38 cellular contexts compared by ENCODE assay signal in the genomic region with DNA sequence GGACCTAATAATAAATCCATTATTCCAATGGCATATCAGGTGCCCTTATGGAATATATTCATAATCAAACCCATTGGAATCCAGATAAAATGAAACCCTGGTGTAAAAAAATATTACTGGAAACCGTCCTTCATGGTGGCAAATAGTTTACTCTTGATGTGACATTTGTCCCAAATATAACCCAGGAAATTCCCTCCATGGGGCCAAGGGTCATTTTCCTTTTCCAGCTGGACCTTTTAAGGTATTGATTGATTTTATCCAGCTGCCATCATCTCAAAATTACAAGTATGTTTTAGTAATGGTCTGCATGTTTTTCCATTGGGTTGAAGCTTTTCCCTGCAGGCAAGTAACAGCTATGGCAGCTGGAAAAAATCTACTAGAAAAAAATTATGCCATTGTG. TPM values are rescaled to one million over a fixed set of nuclear protein-coding genes. Genes with fewer than 3 reads are reported as not detected.
"Had no signal": no experiment of that assay in that cellular context is flagged by ENCODE, and none has a peak within 500 bp of the region (broad histone marks: within the 10 kb centered on the region; RNA-seq: fewer than 3 reads in every experiment).

No MANE protein-coding gene starts in this region.

- ATAC-seq: activated CD8-positive, alpha-beta T cell treated with anti-CD3 and anti-CD28 coated beads for 36 hours; activated naive CD4-positive, alpha-beta T cell treated with anti-CD3 and anti-CD28 coated beads, Interleukin-2, amount 50 U/mL, for 72 hours; activated T-cell treated with anti-CD3 and anti-CD28 coated beads, Interleukin-2, amount 50 U/mL, for 4 hours; activated T-cell treated with anti-CD3 and anti-CD28 coated beads, Interleukin-2, amount 50 U/mL, for 72 hours; activated T-helper 17 cell treated with anti-CD3 and anti-CD28 coated beads, Interleukin-2, amount 50 U/mL, for 72 hours; body of pancreas had no signal

- DNase-seq: activated B cell treated with CpG ODN at 0.5 μM for 24 hours; activated CD4-positive, alpha-beta memory T cell treated with anti-CD3 and anti-CD28 coated beads for 36 hours; activated CD4-positive, alpha-beta T cell treated with anti-CD3 and anti-CD28 coated beads for 4 hours; activated CD4-positive, alpha-beta T cell treated with anti-CD3 and anti-CD28 coated beads, Interleukin-2, amount 10 ng/mL, durations not matched to agents 24 days and 14 days; activated CD4-positive, alpha-beta T cell treated with anti-CD3 and anti-CD28 coated beads, Interleukin-2, amount 50 U/mL, for 1 hour; activated CD4-positive, alpha-beta T cell treated with anti-CD3 and anti-CD28 coated beads, Interleukin-2, amount 50 U/mL, for 4 hours; activated CD4-positive, CD25-positive, alpha-beta regulatory T cell treated with anti-CD3 and anti-CD28 coated beads, Interleukin-2, amount 50 U/mL, for 72 hours; activated CD8-positive, alpha-beta memory T cell treated with anti-CD3 and anti-CD28 coated beads, Interleukin-2, amount 50 U/mL, for 4 hours; activated CD8-positive, alpha-beta T cell treated with anti-CD3 and anti-CD28 coated beads for 36 hours; activated effector memory CD4-positive, alpha-beta T cell treated with anti-CD3 and anti-CD28 coated beads, Interleukin-2, amount 50 U/mL, for 16 hours; activated naive CD4-positive, alpha-beta T cell treated with anti-CD3 and anti-CD28 coated beads, Interleukin-2, amount 50 U/mL, for 16 hours; activated naive CD4-positive, alpha-beta T cell treated with Interleukin-2 at 50 U/mL for 16 hours; activated naive CD8-positive, alpha-beta T cell treated with anti-CD3 and anti-CD28 coated beads for 36 hours; activated T-cell treated with anti-CD3 and anti-CD28 coated beads for 4 hours; activated T-cell treated with anti-CD3 and anti-CD28 coated beads, Interleukin-2, amount 50 U/mL, for 1 hour; activated T-cell treated with anti-CD3 and anti-CD28 coated beads, Interleukin-2, amount 50 U/mL, for 4 hours; activated T-cell treated with anti-CD3 and anti-CD28 coated beads, Interleukin-2, amount 50 U/mL, for 72 hours; adrenal gland; amniotic stem cell; aorta; body of pancreas; brain microvascular endothelial cell; central memory CD4-positive, alpha-beta T cell; SW 1271; T-helper 1 cell; T-helper 2 cell; T-helper 9 cell had no signal

- H3K9me3 Mint-ChIP-seq: activated B cell treated with CpG ODN at 0.5 μM for 24 hours; activated CD4-positive, alpha-beta memory T cell treated with anti-CD3 and anti-CD28 coated beads for 36 hours; activated CD4-positive, alpha-beta T cell treated with anti-CD3 and anti-CD28 coated beads, Interleukin-2, amount 10 ng/mL, durations not matched to agents 24 days and 14 days; activated CD8-positive, alpha-beta T cell treated with anti-CD3 and anti-CD28 coated beads for 36 hours; activated naive CD4-positive, alpha-beta T cell treated with anti-CD3 and anti-CD28 coated beads, Interleukin-2, amount 50 U/mL, for 72 hours; activated naive CD8-positive, alpha-beta T cell treated with anti-CD3 and anti-CD28 coated beads for 36 hours; activated T-cell treated with anti-CD3 and anti-CD28 coated beads, Interleukin-2, amount 50 U/mL, for 4 hours; activated T-helper 1 cell treated with anti-CD3 and anti-CD28 coated beads, Interleukin-12 subunit alpha, Interleukin-12 subunit beta, Interleukin-2, Interleukin-4 antibody, amounts not matched to agents 30 ng/mL and 10 ng/mL and 1 ng/mL, durations not matched to agents 14 hours and 24 hours and 36 hours; activated T-helper 17 cell treated with anti-CD3 and anti-CD28 coated beads, Interleukin-2, amount 50 U/mL, for 72 hours; T-helper 1 cell treated with Interleukin-12 subunit alpha and Interleukin-12 subunit beta and Interleukin-4 antibody, amounts not matched to agents 30 μg/mL and 1 μg/mL, for 36 hours; T-helper 2 cell treated with Interferon-gamma antibody and Interleukin-4, amounts not matched to agents 5 μg/mL and 100 μg/mL, for 36 hours had no signal

- H3K4me1 ChIP-seq: adrenal gland, body of pancreas, breast epithelium had no signal

- H3K27ac Mint-ChIP-seq: activated B cell treated with CpG ODN at 0.5 μM for 24 hours; activated CD4-positive, alpha-beta memory T cell treated with anti-CD3 and anti-CD28 coated beads for 36 hours; activated CD4-positive, alpha-beta T cell treated with anti-CD3 and anti-CD28 coated beads, Interleukin-2, amount 10 ng/mL, durations not matched to agents 24 days and 14 days; activated CD8-positive, alpha-beta T cell treated with anti-CD3 and anti-CD28 coated beads for 36 hours; activated naive CD4-positive, alpha-beta T cell treated with anti-CD3 and anti-CD28 coated beads, Interleukin-2, amount 50 U/mL, for 72 hours; activated naive CD8-positive, alpha-beta T cell treated with anti-CD3 and anti-CD28 coated beads for 36 hours; activated T-cell treated with anti-CD3 and anti-CD28 coated beads, Interleukin-2, amount 50 U/mL, for 72 hours; activated T-helper 1 cell treated with anti-CD3 and anti-CD28 coated beads, Interleukin-12 subunit alpha, Interleukin-12 subunit beta, Interleukin-2, Interleukin-4 antibody, amounts not matched to agents 30 ng/mL and 10 ng/mL and 1 ng/mL, durations not matched to agents 14 hours and 24 hours and 36 hours; activated T-helper 17 cell treated with anti-CD3 and anti-CD28 coated beads, Interleukin-2, amount 50 U/mL, for 72 hours; T-helper 1 cell treated with Interleukin-12 subunit alpha and Interleukin-12 subunit beta and Interleukin-4 antibody, amounts not matched to agents 30 μg/mL and 1 μg/mL, for 36 hours; T-helper 2 cell treated with Interferon-gamma antibody and Interleukin-4, amounts not matched to agents 5 μg/mL and 100 μg/mL, for 36 hours had no signal

- H3K36me3 Mint-ChIP-seq: activated CD4-positive, alpha-beta memory T cell treated with anti-CD3 and anti-CD28 coated beads for 36 hours; activated naive CD4-positive, alpha-beta T cell treated with anti-CD3 and anti-CD28 coated beads, Interleukin-2, amount 50 U/mL, for 72 hours; activated naive CD8-positive, alpha-beta T cell treated with anti-CD3 and anti-CD28 coated beads for 36 hours had no signal

- H3K27me3 Mint-ChIP-seq: activated B cell treated with CpG ODN at 0.5 μM for 24 hours had no signal

- H3K4me3 Mint-ChIP-seq: activated B cell treated with CpG ODN at 0.5 μM for 24 hours; activated CD4-positive, alpha-beta memory T cell treated with anti-CD3 and anti-CD28 coated beads for 36 hours; activated CD4-positive, alpha-beta T cell treated with anti-CD3 and anti-CD28 coated beads, Interleukin-2, amount 10 ng/mL, durations not matched to agents 24 days and 14 days; activated CD8-positive, alpha-beta T cell treated with anti-CD3 and anti-CD28 coated beads for 36 hours; activated naive CD8-positive, alpha-beta T cell treated with anti-CD3 and anti-CD28 coated beads for 36 hours; activated T-cell treated with anti-CD3 and anti-CD28 coated beads, Interleukin-2, amount 50 U/mL, for 4 hours; activated T-cell treated with anti-CD3 and anti-CD28 coated beads, Interleukin-2, amount 50 U/mL, for 72 hours; activated T-helper 1 cell treated with anti-CD3 and anti-CD28 coated beads, Interleukin-12 subunit alpha, Interleukin-12 subunit beta, Interleukin-2, Interleukin-4 antibody, amounts not matched to agents 30 ng/mL and 10 ng/mL and 1 ng/mL, durations not matched to agents 14 hours and 24 hours and 36 hours; activated T-helper 17 cell treated with anti-CD3 and anti-CD28 coated beads, Interleukin-2, amount 50 U/mL, for 72 hours; T-helper 1 cell treated with Interleukin-12 subunit alpha and Interleukin-12 subunit beta and Interleukin-4 antibody, amounts not matched to agents 30 μg/mL and 1 μg/mL, for 36 hours; T-helper 2 cell treated with Interferon-gamma antibody and Interleukin-4, amounts not matched to agents 5 μg/mL and 100 μg/mL, for 36 hours had no signal

- H3K36me3 ChIP-seq: adrenal gland, brain microvascular endothelial cell, breast epithelium had no signal

- H3K4me1 Mint-ChIP-seq: activated B cell treated with CpG ODN at 0.5 μM for 24 hours; activated CD4-positive, alpha-beta T cell treated with anti-CD3 and anti-CD28 coated beads, Interleukin-2, amount 10 ng/mL, durations not matched to agents 24 days and 14 days; activated naive CD8-positive, alpha-beta T cell treated with anti-CD3 and anti-CD28 coated beads for 36 hours; activated T-helper 17 cell treated with anti-CD3 and anti-CD28 coated beads, Interleukin-2, amount 50 U/mL, for 72 hours had no signal

- FAIRE-seq: astrocyte, TTC549 had no signal

- H3K9me3 ChIP-seq: adrenal gland, body of pancreas, breast epithelium had no signal

- H3K4me3 ChIP-seq: adrenal gland, body of pancreas, breast epithelium had no signal

- H3K27ac ChIP-seq: adrenal gland, body of pancreas, brain microvascular endothelial cell, breast epithelium, VCaP had no signal

- H3K27me3 ChIP-seq: adrenal gland, body of pancreas, brain microvascular endothelial cell, breast epithelium had no signal

RNA-seq across cellular contexts. Expression of a gene that starts 8.4 kb away (rescaled TPM):
- total RNA-seq: activated B cell treated with CpG ODN at 0.5 μM for 24 hours; activated CD4-positive, alpha-beta memory T cell treated with anti-CD3 and anti-CD28 coated beads for 36 hours; activated CD4-positive, alpha-beta T cell treated with anti-CD3 and anti-CD28 coated beads, Interleukin-2, amount 10 ng/mL, durations not matched to agents 24 days and 14 days; activated CD8-positive, alpha-beta memory T cell treated with anti-CD3 and anti-CD28 coated beads for 36 hours; activated CD8-positive, alpha-beta T cell treated with anti-CD3 and anti-CD28 coated beads for 36 hours; activated naive CD4-positive, alpha-beta T cell treated with anti-CD3 and anti-CD28 coated beads, Interleukin-2, amount 50 U/mL, for 72 hours; activated naive CD8-positive, alpha-beta T cell treated with anti-CD3 and anti-CD28 coated beads for 36 hours; activated T-cell treated with anti-CD3 and anti-CD28 coated beads, Interleukin-2, amount 50 U/mL, for 4 hours; activated T-cell treated with anti-CD3 and anti-CD28 coated beads, Interleukin-2, amount 50 U/mL, for 72 hours; activated T-helper 1 cell treated with anti-CD3 and anti-CD28 coated beads, Interleukin-12 subunit alpha, Interleukin-12 subunit beta, Interleukin-2, Interleukin-4 antibody, amounts not matched to agents 30 ng/mL and 10 ng/mL and 1 ng/mL, durations not matched to agents 14 hours and 24 hours and 36 hours; activated T-helper 17 cell treated with anti-CD3 and anti-CD28 coated beads, Interleukin-2, amount 50 U/mL, for 72 hours; adrenal gland; aorta; body of pancreas; breast epithelium; cardiac septum had no signal
